Comparison of ENCODE assay signal across 8 cellular contexts in genomic region chr7:332646-333398, GRCh38. TPM values are rescaled to one million over a fixed set of nuclear protein-coding genes. Genes with fewer than 3 reads are reported as not detected.
DNase-seq lines count a peak whose midpoint lies in the region; ATAC-seq and TF ChIP-seq lines count a peak whose summit lies in the region.

No MANE protein-coding gene starts in this region.

- CTCF ChIA-PET in HEK293 (lab: Yijun Ruan, JAX) = interaction anchor here (0.6 to 2.3 kb wide), 10 partner anchors 9 to 508 kb away, joined by 3 to 6 read pairs (median 3); no protein-coding TSS in a partner anchor
- CTCF ChIA-PET in activated naive CD4-positive, alpha-beta T cell treated with anti-CD3 and anti-CD28 coated beads, Interleukin-2, amount 10 ng/mL, durations not matched to agents 7 days and 5 days (lab: Charles Lee) = interaction anchor here (0.5 to 2.9 kb wide), 6 partner anchors 11 to 442 kb away, joined by 3 to 18 read pairs (median 3); no protein-coding TSS in a partner anchor

- H3K9ac ChIP-seq in SK-N-MC (ENCODE audit: insufficient read length) = no peak overlapping the region

- no peak for TF ChIP-seq POLR2A in thyroid gland (IDR thresholded peaks at IDR 0.05)

- no peak overlapping the region for H3K27ac ChIP-seq in HEK293 (ENCODE audit: extremely low read depth, low read depth, low read length)
- H3K27ac ChIP-seq in SK-N-MC = no peak overlapping the region
- H3K27ac ChIP-seq in thyroid gland = peak overlapping the region in 1 of 3 donors; percentile 12

- H3K9me3 Mint-ChIP-seq in activated naive CD4-positive, alpha-beta T cell treated with anti-CD3 and anti-CD28 coated beads, Interleukin-2, amount 10 ng/mL, durations not matched to agents 7 days and 5 days = peaks cover 15% of the 10 kb centered on the region

- H3K27me3 ChIP-seq in thyroid gland = no peaks in the 10 kb centered on the region

- peaks cover 8% of the 10 kb centered on the region for H3K4me1 Mint-ChIP-seq in activated naive CD4-positive, alpha-beta T cell treated with anti-CD3 and anti-CD28 coated beads, Interleukin-2, amount 10 ng/mL, durations not matched to agents 7 days and 5 days

- H3K4me3 ChIP-seq in HEK293 (ENCODE audit: low read depth, low read length) = peak overlapping the region; percentile 27
- H3K4me3 ChIP-seq in SK-N-MC = peak overlapping the region; percentile 71
- peak overlapping the region in 1 of 3 donors; percentile 33 for H3K4me3 ChIP-seq in thyroid gland (replicated peaks in 1 of 3)

- TF ChIP-seq CTCF in HEK293 (tag by site-specific recombination; IDR thresholded peaks at IDR 0.05) = peak; percentile 78
- peak; percentile 51 to 88 (median 68) for TF ChIP-seq CTCF in thyroid gland (IDR thresholded peaks at IDR 0.05)

- no peak overlapping the region for H3K4me3 Mint-ChIP-seq in activated naive CD4-positive, alpha-beta T cell treated with anti-CD3 and anti-CD28 coated beads, Interleukin-2, amount 10 ng/mL, durations not matched to agents 7 days and 5 days

- H3K36me3 ChIP-seq in HEK293 (ENCODE audit: control insufficient read depth in 2 of 2, insufficient read depth in 1 of 2, low read length in 2 of 2) (no peaks in the 10 kb centered on the region), SK-N-MC (ENCODE audit: insufficient read depth, low read length) (no peaks in the 10 kb centered on the region), thyroid gland (no peaks in the 10 kb centered on the region)

- intact Hi-C loops in Right ventricle myocardium superior (cut with DNase I) = loop anchor here (5.0 kb wide), 1 partner anchor 189 kb away; no protein-coding TSS in a partner anchor
- intact Hi-C loops in thyroid gland (cut with DNase I) = no loop called here

- H3K4me1 ChIP-seq in HEK293 (ENCODE audit: control insufficient read depth, insufficient read depth, low read length) (no peaks in the 10 kb centered on the region), thyroid gland (peaks cover 12 to 18% of the 10 kb centered on the region in 2 donors)

- peak; percentile 76 for DNase-seq in Ammon's horn (ENCODE audit: low spot score)
- DNase-seq in SK-N-MC (ENCODE audit: low read depth, low spot score) = no peak
- peak; percentile 91 for DNase-seq in activated naive CD4-positive, alpha-beta T cell treated with anti-CD3 and anti-CD28 coated beads, Interleukin-2, amount 10 ng/mL, durations not matched to agents 7 days and 5 days
- DNase-seq in Right ventricle myocardium superior = peak; percentile 89
- DNase-seq in pons (ENCODE audit: low spot score) = peak; percentile 67
- DNase-seq in thyroid gland = peak; percentile 76 to 81

- H3K9me3 ChIP-seq in HEK293 (ENCODE audit: control insufficient read depth, insufficient read depth, low read depth, low read length) (no peaks in the 10 kb centered on the region), SK-N-MC (ENCODE audit: low read depth, low read length) (no peaks in the 10 kb centered on the region), thyroid gland (no peaks in the 10 kb centered on the region)

- H3K36me3 Mint-ChIP-seq in activated naive CD4-positive, alpha-beta T cell treated with anti-CD3 and anti-CD28 coated beads, Interleukin-2, amount 10 ng/mL, durations not matched to agents 7 days and 5 days = no peaks in the 10 kb centered on the region

- peaks cover 19% of the 10 kb centered on the region for H3K27me3 Mint-ChIP-seq in activated naive CD4-positive, alpha-beta T cell treated with anti-CD3 and anti-CD28 coated beads, Interleukin-2, amount 10 ng/mL, durations not matched to agents 7 days and 5 days

- POLR2A ChIA-PET in HEK293 (lab: Yijun Ruan, JAX) = no interaction called here

- H3K27ac Mint-ChIP-seq in activated naive CD4-positive, alpha-beta T cell treated with anti-CD3 and anti-CD28 coated beads, Interleukin-2, amount 10 ng/mL, durations not matched to agents 7 days and 5 days = no peak overlapping the region

- ATAC-seq in Right ventricle myocardium superior (ENCODE audit: poor library complexity) (peak; percentile 96), HG03159 (IDR thresholded peaks at IDR 0.05; ENCODE audit: unreplicated experiment) (no peak)

- WGBS in thyroid gland, 2 donors = 3 to 4% methylated on average over 13 to 19 of the region's 57 CpGs

TF ChIP-seq in HEK293, 187 proteins besides CTCF, POLR2A, EP300 and RAD21 (continues in another document):
- TF ChIP-seq ZNF501 (tag by site-specific recombination; IDR thresholded peaks at IDR 0.05) (no peak), ZNF610 (tag by site-specific recombination; IDR thresholded peaks at IDR 0.05; ENCODE audit: borderline replicate concordance) (no peak), ZNF248 (tag by site-specific recombination; IDR thresholded peaks at IDR 0.05) (no peak), PRDM6 (tag by site-specific recombination; IDR thresholded peaks at IDR 0.05) (no peak), ZNF654 (tag by site-specific recombination; IDR thresholded peaks at IDR 0.05; ENCODE audit: low read depth) (peak; percentile 54), ELK4 (IDR thresholded peaks at IDR 0.05; ENCODE audit: borderline replicate concordance, low read depth, low read length) (no peak), ZNF175 (tag by site-specific recombination; IDR thresholded peaks at IDR 0.05) (no peak), ZNF645 (tag by site-specific recombination; IDR thresholded peaks at IDR 0.05) (no peak), FEZF1 (tag by site-specific recombination; IDR thresholded peaks at IDR 0.05) (no peak), ZNF112 (tag by site-specific recombination; IDR thresholded peaks at IDR 0.05) (no peak), ZNF660 (tag by site-specific recombination; IDR thresholded peaks at IDR 0.05) (no peak), ZSCAN23 (tag by site-specific recombination; IDR thresholded peaks at IDR 0.05) (no peak), ZNF155 (tag by site-specific recombination; IDR thresholded peaks at IDR 0.05) (no peak), ZSCAN16 (tag by site-specific recombination; IDR thresholded peaks at IDR 0.05) (no peak), ZBTB26 (tag by site-specific recombination; optimal IDR thresholded peaks at IDR 0.05) (peak; percentile 59), INSM2 (tag by site-specific recombination; IDR thresholded peaks at IDR 0.05) (no peak), ZNF324 (tag by site-specific recombination; IDR thresholded peaks at IDR 0.05) (no peak), ZNF184 (tag by site-specific recombination; IDR thresholded peaks at IDR 0.05) (no peak), ZNF560 (tag by site-specific recombination; IDR thresholded peaks at IDR 0.05; ENCODE audit: borderline replicate concordance) (no peak)

RNA-seq across cellular contexts. Expression of gene FOXL3, which starts 42.9 kb away (rescaled TPM):
- total RNA-seq in Right ventricle myocardium superior (not detected), thyroid gland (not detected)
